ENCODE assay signal across 27 cellular contexts in genomic region chr11:64621283-64622019, GRCh38. TPM values are rescaled to one million over a fixed set of nuclear protein-coding genes. Genes with fewer than 3 reads are reported as not detected.
A peak's percentile ranks its signal among the peaks of the same experiment; 100 is the strongest.
DNase-seq lines count a peak whose midpoint lies in the region; ATAC-seq and TF ChIP-seq lines count a peak whose summit lies in the region.
"Had no signal": no experiment of that assay in that cellular context is flagged by ENCODE, and none has a peak within 500 bp of the region (broad histone marks: within the 10 kb centered on the region; RNA-seq: fewer than 3 reads in every experiment).

No MANE protein-coding gene starts in this region.

- H3K79me1 ChIP-seq in neuronal stem cell (ENCODE audit: low read depth, low read length), result peaks cover 2% of the 10 kb centered on the region

- H3K23ac ChIP-seq in neuronal stem cell (ENCODE audit: low read depth, low read length, poor library complexity), result no peak overlapping the region

- H4K8ac ChIP-seq in neuronal stem cell (ENCODE audit: low read depth, low read length), result no peak overlapping the region

- ATAC-seq in DND-41 (ENCODE audit: insufficient read depth, low read depth), result peak; percentile 83
- ATAC-seq in left lobe of liver, result no peak
- ATAC-seq: activated naive CD4-positive, alpha-beta T cell treated with anti-CD3 and anti-CD28 coated beads, Interleukin-2, amount 50 U/mL, for 72 hours; activated T-helper 17 cell treated with anti-CD3 and anti-CD28 coated beads, Interleukin-2, amount 50 U/mL, for 72 hours; stimulated activated naive B cell treated with anti-CD40 and anti-IgM and Interleukin-4, amounts not matched to agents 10 μg/mL and 1 μg/mL and 100 μg/mL, for 72 hours had no signal

- no peak overlapping the region for H2BK120ac ChIP-seq in neuronal stem cell (ENCODE audit: low read depth, low read length)

- peak overlapping the region; percentile 1 for H3K18ac ChIP-seq in neuronal stem cell (ENCODE audit: low read length)

- H4K91ac ChIP-seq in neuronal stem cell (ENCODE audit: low read depth, low read length, poor library complexity), result no peak overlapping the region

- no peak overlapping the region for H3K4me3 ChIP-seq in DND-41 (ENCODE audit: low read depth in 1 of 2, low read length in 2 of 2)
- no peak overlapping the region for H3K4me3 ChIP-seq in NB4 (ENCODE audit: low read depth, low read length)
- no peak overlapping the region for H3K4me3 ChIP-seq in dorsolateral prefrontal cortex
- peak overlapping the region in 1 of 2 donors; percentile 29 for H3K4me3 ChIP-seq in neuronal stem cell (ENCODE audit: low read length in 2 of 2)
- H3K4me3 ChIP-seq: pancreas, Peyer's patch, SJSA1, thoracic aorta had no signal

- H3K4me1 ChIP-seq in DND-41 (ENCODE audit: insufficient read depth, low read length) (peaks cover 18% of the 10 kb centered on the region), neuronal stem cell (ENCODE audit: control insufficient read depth in 2 of 2, insufficient read depth in 1 of 2, low read depth in 1 of 2, low read length in 2 of 2) (peaks cover 22 to 25% of the 10 kb centered on the region in 2 donors)
- H3K4me1 ChIP-seq: SJSA1 had no signal

- no peak overlapping the region for H3K14ac ChIP-seq in neuronal stem cell (ENCODE audit: low read length)

- H3K4ac ChIP-seq in neuronal stem cell (ENCODE audit: low read length), result no peak overlapping the region

- H3K79me2 ChIP-seq in DND-41 (ENCODE audit: insufficient read depth, low read length), result no peaks in the 10 kb centered on the region

- H2AK5ac ChIP-seq in neuronal stem cell (ENCODE audit: low read depth, low read length), result peak overlapping the region; percentile 29

- peak overlapping the region; percentile 4 for H2BK5ac ChIP-seq in neuronal stem cell (ENCODE audit: low read length)

- H3K27ac ChIP-seq in DND-41 (ENCODE audit: low read length) (0 out of 2 replicates have a peak overlapping the region, but pooled peaks have one; percentile 31), dorsolateral prefrontal cortex (peak overlapping the region in 42 of 59 donors; percentile 4 to 91 (median 48)), neuronal stem cell (replicated peaks; ENCODE audit: low read length) (peak overlapping the region; percentile 39)
- H3K27ac ChIP-seq: C4-2B, SJSA1, thoracic aorta, WERI-Rb-1 had no signal

- H3K9me3 ChIP-seq in DND-41 (ENCODE audit: insufficient read depth, low read length, severe bottlenecking) (no peaks in the 10 kb centered on the region), neuronal stem cell (replicated peaks in 1 of 2; ENCODE audit: control insufficient read depth in 2 of 2, insufficient read depth in 1 of 2, low read depth in 1 of 2, low read length in 2 of 2) (no peaks in the 10 kb centered on the region)
- H3K9me3 ChIP-seq: pancreas, Peyer's patch, SJSA1, thoracic aorta had no signal

- H2BK12ac ChIP-seq in neuronal stem cell (ENCODE audit: low read length), result no peak overlapping the region

- no peak overlapping the region for H2AFZ ChIP-seq in DND-41 (ENCODE audit: low read depth, low read length)
- no peak overlapping the region for H2AFZ ChIP-seq in neuronal stem cell (ENCODE audit: low read length)

- no peaks in the 10 kb centered on the region for H3K36me3 ChIP-seq in DND-41 (ENCODE audit: insufficient read depth, low read length)
- peaks cover 4 to 5% of the 10 kb centered on the region in 2 donors for H3K36me3 ChIP-seq in neuronal stem cell (replicated peaks in 1 of 2; ENCODE audit: control insufficient read depth in 2 of 2, insufficient read depth in 2 of 2, low read length in 2 of 2)
- H3K36me3 ChIP-seq: pancreas, Peyer's patch, SJSA1 had no signal

- no CpG with 5 or more reads among the region's 5 CpGs for WGBS in neuronal stem cell (ENCODE audit: extremely low coverage in 2 of 2, insufficient read length in 2 of 2, insufficient replicate concordance in 1 of 2), 2 donors

- no peak overlapping the region for H2BK15ac ChIP-seq in neuronal stem cell (ENCODE audit: low read length)

- no peaks in the 10 kb centered on the region for H4K20me1 ChIP-seq in DND-41 (ENCODE audit: insufficient read depth, low read length)

- H3K27me3 ChIP-seq in DND-41 (ENCODE audit: insufficient read depth, low read length, poor library complexity) (no peaks in the 10 kb centered on the region), dorsolateral prefrontal cortex (no peaks in the 10 kb centered on the region), neuronal stem cell (ENCODE audit: control insufficient read depth in 3 of 3, insufficient read depth in 3 of 3, low read depth in 1 of 3, low read length in 3 of 3) (no peaks in the 10 kb centered on the region)
- H3K27me3 ChIP-seq: pancreas, Peyer's patch had no signal

- no peak for TF ChIP-seq CTCF in DND-41 (IDR thresholded peaks at IDR 0.05; ENCODE audit: borderline replicate concordance, extremely low read depth, low read length, poor library complexity, severe bottlenecking)
- no peak for TF ChIP-seq CTCF in NB4 (IDR thresholded peaks at IDR 0.05; ENCODE audit: low read depth, low read length)
- TF ChIP-seq CTCF in dorsolateral prefrontal cortex (IDR thresholded peaks at IDR 0.05 in 54 of 56, conservative IDR thresholded peaks at IDR 0.05 in 2 of 56; ENCODE audit: low read depth in 1 of 56, partially characterized antibody in 56 of 56), result no peak

- H3K9ac ChIP-seq in DND-41 (ENCODE audit: low read depth, low read length) (no peak overlapping the region), neuronal stem cell (ENCODE audit: low read depth, low read length, poor library complexity) (no peak overlapping the region)

- H3K4me2 ChIP-seq in DND-41 (ENCODE audit: insufficient read depth, low read length) (no peak overlapping the region), neuronal stem cell (ENCODE audit: insufficient read depth, low read length, poor library complexity, severe bottlenecking) (no peak overlapping the region)

- no peak for TF ChIP-seq POLR2A in NB4 (IDR thresholded peaks at IDR 0.05; ENCODE audit: extremely low read depth, insufficient read length)

- DNase-seq in DND-41 (peak; percentile 63), NB4 (ENCODE audit: low read depth) (peak; percentile 61), dorsolateral prefrontal cortex (no peak), neuronal stem cell (ENCODE audit: low spot score) (no peak), left lobe of liver (ENCODE audit: low spot score) (no peak), COR-L47 (lab: John Stamatoyannopoulos, UW) (no peak), midbrain (lab: John Stamatoyannopoulos, UW) (no peak)
- no peak for DNase-seq in activated naive CD4-positive, alpha-beta T cell treated with Interleukin-2 at 50 U/mL for 16 hours
- DNase-seq: ACHN; activated CD4-positive, alpha-beta T cell treated with anti-CD3 and anti-CD28 coated beads, Interleukin-2, amount 10 ng/mL, durations not matched to agents 7 days and 5 days; glutamatergic neuron; NCI-H1694; NCI-H2171 treated with DMSO at 0.1 percent for 48 hours; NCI-H526; Peyer's patch; stimulated activated CD4-positive, alpha-beta T cell treated with anti-CD3 and anti-CD28 coated beads, Interleukin-12 subunit alpha, Interleukin-12 subunit beta, amount 100 ng/mL, for 4 hours; stimulated activated CD4-positive, alpha-beta T cell treated with anti-CD3 and anti-CD28 coated beads, Interleukin-4, amount 100 ng/mL, for 24 hours; stimulated activated naive B cell treated with anti-CD40 and anti-IgM and Interleukin-4, amounts not matched to agents 10 μg/mL and 1 μg/mL and 100 μg/mL, for 72 hours; WERI-Rb-1 had no signal

- intact Hi-C loops in dorsolateral prefrontal cortex (cut with DNase I), result no loop called here

RNA-seq across cellular contexts. Expression of gene SLC22A12, which starts 30.4 kb away (rescaled TPM):
- total RNA-seq in dorsolateral prefrontal cortex, result not detected
- polyA plus RNA-seq in neuronal stem cell (2013, experiment 1 of 2), result not detected
- polyA plus RNA-seq in neuronal stem cell (2013, experiment 2 of 2), result not detected
- not detected for total RNA-seq in left lobe of liver
- total RNA-seq: activated CD4-positive, alpha-beta T cell treated with anti-CD3 and anti-CD28 coated beads, Interleukin-2, amount 10 ng/mL, durations not matched to agents 7 days and 5 days; activated naive CD4-positive, alpha-beta T cell treated with anti-CD3 and anti-CD28 coated beads, Interleukin-2, amount 50 U/mL, for 72 hours; activated T-helper 17 cell treated with anti-CD3 and anti-CD28 coated beads, Interleukin-2, amount 50 U/mL, for 72 hours; astrocyte; pancreas; Peyer's patch; SJSA1; thoracic aorta had no signal
- polyA plus RNA-seq: IgD-negative memory B cell, pancreas had no signal

Comparison
In these comparisons a context has a peak if more than half of its experiments do, and no peak if none do; other contexts are left out.
1. DNase-seq: peak in DND-41 (single experiment) and NB4 (single experiment); none in dorsolateral prefrontal cortex (0 of 10), neuronal stem cell (single experiment), activated naive CD4-positive, alpha-beta T cell treated with Interleukin-2 at 50 U/mL for 16 hours (single experiment), left lobe of liver (single experiment), COR-L47 (single experiment) and midbrain (single experiment).
2. Peak in every context shown above with its lines, with median percentiles within 50 percentile points of each other: H3K27ac ChIP-seq.